18 cellular contexts compared by ENCODE assay signal in genomic region chr1:193176113-193176512, GRCh38. TPM values are rescaled to one million over a fixed set of nuclear protein-coding genes. Genes with fewer than 3 reads are reported as not detected.
"Had no signal": no experiment of that assay in that cellular context is flagged by ENCODE, and none has a peak within 500 bp of the region (broad histone marks: within the 10 kb centered on the region; RNA-seq: fewer than 3 reads in every experiment).

No MANE protein-coding gene starts in this region.

- H3K27ac ChIP-seq: gastroesophageal sphincter, heart right ventricle, ovary, sigmoid colon, spleen, suprapubic skin had no signal

- ATAC-seq: gastroesophageal sphincter, heart right ventricle had no signal

- H3K9me3 Mint-ChIP-seq: activated CD4-positive, alpha-beta T cell treated with anti-CD3 and anti-CD28 coated beads, Interleukin-2, amount 10 ng/mL, durations not matched to agents 24 days and 14 days; dendritic cell treated with granulocyte-macrophage colony-stimulating factor and Interleukin-4, amounts not matched to agents 40 ng/mL and 50 ng/mL, for 4 days; neural crest cell; stimulated activated naive CD8-positive, alpha-beta T cell treated with anti-CD3 and anti-CD28 coated beads, Interleukin-15, Interleukin-2, amounts not matched to agents 100 ng/mL and 50 ng/mL, for 24 hours had no signal

- H3K27ac Mint-ChIP-seq: activated CD4-positive, alpha-beta T cell treated with anti-CD3 and anti-CD28 coated beads, Interleukin-2, amount 10 ng/mL, durations not matched to agents 24 days and 14 days; brain; dendritic cell treated with granulocyte-macrophage colony-stimulating factor and Interleukin-4, amounts not matched to agents 40 ng/mL and 50 ng/mL, for 4 days; stimulated activated naive CD8-positive, alpha-beta T cell treated with anti-CD3 and anti-CD28 coated beads, Interleukin-15, Interleukin-2, amounts not matched to agents 100 ng/mL and 50 ng/mL, for 24 hours; type B pancreatic cell had no signal

- H3K9me3 ChIP-seq: gastroesophageal sphincter, heart right ventricle, ovary, sigmoid colon, spleen, suprapubic skin had no signal

- H3K27me3 ChIP-seq: gastroesophageal sphincter, heart right ventricle, ovary, sigmoid colon, spleen, suprapubic skin had no signal

- H3K27me3 Mint-ChIP-seq: activated CD4-positive, alpha-beta T cell treated with anti-CD3 and anti-CD28 coated beads, Interleukin-2, amount 10 ng/mL, durations not matched to agents 24 days and 14 days; brain; dendritic cell treated with granulocyte-macrophage colony-stimulating factor and Interleukin-4, amounts not matched to agents 40 ng/mL and 50 ng/mL, for 4 days; stimulated activated naive CD8-positive, alpha-beta T cell treated with anti-CD3 and anti-CD28 coated beads, Interleukin-15, Interleukin-2, amounts not matched to agents 100 ng/mL and 50 ng/mL, for 24 hours; type B pancreatic cell had no signal

- H3K36me3 ChIP-seq: ovary, sigmoid colon had no signal

- H3K4me3 ChIP-seq: gastroesophageal sphincter, heart right ventricle, ovary, sigmoid colon, spleen, suprapubic skin had no signal

- H3K4me3 Mint-ChIP-seq: activated CD4-positive, alpha-beta T cell treated with anti-CD3 and anti-CD28 coated beads, Interleukin-2, amount 10 ng/mL, durations not matched to agents 24 days and 14 days; brain; dendritic cell treated with granulocyte-macrophage colony-stimulating factor and Interleukin-4, amounts not matched to agents 40 ng/mL and 50 ng/mL, for 4 days; neural crest cell; stimulated activated naive CD8-positive, alpha-beta T cell treated with anti-CD3 and anti-CD28 coated beads, Interleukin-15, Interleukin-2, amounts not matched to agents 100 ng/mL and 50 ng/mL, for 24 hours; type B pancreatic cell had no signal

- DNase-seq: activated CD4-positive, alpha-beta T cell treated with anti-CD3 and anti-CD28 coated beads, Interleukin-2, amount 10 ng/mL, durations not matched to agents 24 days and 14 days; activated CD4-positive, CD25-positive, alpha-beta regulatory T cell; activated naive CD4-positive, alpha-beta T cell treated with anti-CD3 and anti-CD28 coated beads, Interleukin-2, amount 50 U/mL, for 16 hours; amygdala; effector memory CD4-positive, alpha-beta T cell; heart right ventricle; ovary; sigmoid colon; spleen had no signal

RNA-seq across cellular contexts. Expression of gene B3GALT2, which starts 10.3 kb away (rescaled TPM):
- total RNA-seq: mesenteric fat pad, pulmonary artery endothelial cell had no signal
